8 cellular contexts compared by ENCODE assay signal in genomic region chr12:65306603-65307501, GRCh38. TPM values are rescaled to one million over a fixed set of nuclear protein-coding genes. Genes with fewer than 3 reads are reported as not detected.
A peak's percentile ranks its signal among the peaks of the same experiment; 100 is the strongest.
DNase-seq lines count a peak whose midpoint lies in the region; ATAC-seq, FAIRE-seq and TF ChIP-seq lines count a peak whose summit lies in the region.

No MANE protein-coding gene starts in this region.

- peaks cover 85% of the 10 kb centered on the region for H3K79me2 ChIP-seq in smooth muscle cell (ENCODE audit: low read depth)

- H3K4me2 ChIP-seq in smooth muscle cell = peak overlapping the region; percentile 77

- no peak overlapping the region for H3K27ac Mint-ChIP-seq in CD4-positive, alpha-beta memory T cell

- H3K27ac ChIP-seq in heart left ventricle = peak overlapping the region in 9 of 12 donors; percentile 3 to 61 (median 22)
- H3K27ac ChIP-seq in smooth muscle cell (ENCODE audit: low read depth) = peak overlapping the region; percentile 92
- no peak overlapping the region for H3K27ac ChIP-seq in CD4-positive, alpha-beta memory T cell (ENCODE audit: low read depth, low read length)

- intact Hi-C loops in heart left ventricle (cut with DNase I) = loop anchor here in 3 of 10 donors (5.0 to 10.0 kb wide), 4 partner anchors 378 to 798 kb away; no protein-coding TSS in a partner anchor
- intact Hi-C loops in CD4-positive, alpha-beta memory T cell (cut with micrococcal nuclease) = no loop called here

- peaks cover 14 to 26% of the 10 kb centered on the region in 2 donors for H3K27me3 Mint-ChIP-seq in CD4-positive, alpha-beta memory T cell

- H2AFZ ChIP-seq in smooth muscle cell (ENCODE audit: low read depth) = no peak overlapping the region

- peak; percentile 78 for DNase-seq in EL
- DNase-seq in LHCN-M2 (ENCODE audit: low read depth) = peak; percentile 63
- DNase-seq in heart left ventricle = peak; percentile 63 to 80 (median 75)
- no peak for DNase-seq in smooth muscle cell (lab: John Stamatoyannopoulos, UW; ENCODE audit: unreplicated experiment)
- DNase-seq in pons (ENCODE audit: low spot score) = no peak
- DNase-seq in T-helper 9 cell = no peak
- no peak for DNase-seq in CD4-positive, alpha-beta memory T cell

- H3K36me3 ChIP-seq in heart left ventricle = peaks cover 0 to 25% (median 2%) of the 10 kb centered on the region in 9 donors
- H3K36me3 ChIP-seq in smooth muscle cell (ENCODE audit: low read depth) = peaks cover 8% of the 10 kb centered on the region
- H3K36me3 ChIP-seq in CD4-positive, alpha-beta memory T cell (ENCODE audit: insufficient read depth, low read length) = no peaks in the 10 kb centered on the region

- H3K4me1 Mint-ChIP-seq in CD4-positive, alpha-beta memory T cell = no peaks in the 10 kb centered on the region

- ATAC-seq in heart left ventricle = peak; percentile 86 to 95 (median 94)

- CTCF ChIA-PET in CD4-positive, alpha-beta memory T cell (lab: Charles Lee; ENCODE audit: partially characterized antibody) = no interaction called here

- peak overlapping the region; percentile 65 for H3K9ac ChIP-seq in smooth muscle cell (ENCODE audit: low read depth)

- no peak for TF ChIP-seq POLR2A in heart left ventricle (IDR thresholded peaks at IDR 0.05)

- peaks cover 24% of the 10 kb centered on the region for H3F3A ChIP-seq in smooth muscle cell (ENCODE audit: low read depth)

- H3K27me3 ChIP-seq in heart left ventricle = no peaks in the 10 kb centered on the region
- H3K27me3 ChIP-seq in smooth muscle cell (ENCODE audit: low read depth) = no peaks in the 10 kb centered on the region
- peaks cover 4% of the 10 kb centered on the region for H3K27me3 ChIP-seq in CD4-positive, alpha-beta memory T cell (ENCODE audit: insufficient read depth, low read length)

- H3K4me3 ChIP-seq in heart left ventricle (no peak overlapping the region), smooth muscle cell (peak overlapping the region; percentile 22)
- no peak overlapping the region for H3K4me3 ChIP-seq in CD4-positive, alpha-beta memory T cell (ENCODE audit: low read length in 2 of 2)

- H3K4me3 Mint-ChIP-seq in CD4-positive, alpha-beta memory T cell = no peak overlapping the region

- no peaks in the 10 kb centered on the region for H3K36me3 Mint-ChIP-seq in CD4-positive, alpha-beta memory T cell

- H4K20me1 ChIP-seq in smooth muscle cell (ENCODE audit: low read depth) = no peaks in the 10 kb centered on the region

- peak; percentile 99 for FAIRE-seq in TTC549 (lab: Jason Lieb, UNC)

- POLR2A ChIA-PET in CD4-positive, alpha-beta memory T cell (lab: Charles Lee; ENCODE audit: partially characterized antibody) = no interaction called here

- no peaks in the 10 kb centered on the region for H3K9me3 Mint-ChIP-seq in CD4-positive, alpha-beta memory T cell

- TF ChIP-seq CTCF in heart left ventricle (IDR thresholded peaks at IDR 0.05) (peak; percentile 26 to 59 (median 46)), smooth muscle cell (IDR thresholded peaks at IDR 0.05; ENCODE audit: borderline replicate concordance, insufficient read depth, poor library complexity, severe bottlenecking) (peak; percentile 66)

- H3K9me3 ChIP-seq in heart left ventricle (no peaks in the 10 kb centered on the region), smooth muscle cell (replicated peaks; ENCODE audit: low read depth) (no peaks in the 10 kb centered on the region)
- no peaks in the 10 kb centered on the region for H3K9me3 ChIP-seq in CD4-positive, alpha-beta memory T cell (ENCODE audit: control insufficient read depth in 1 of 2, low read length in 2 of 2)

- 27 to 38% (median 31%) methylated on average over 8 of the region's 8 CpGs for WGBS in heart left ventricle, 4 donors
- WGBS in smooth muscle cell (ENCODE audit: low lambda C conversion rate) = 16% methylated on average over 8 of the region's 8 CpGs

- H3K4me1 ChIP-seq in heart left ventricle = peaks cover 0 to 62% (median 43%) of the 10 kb centered on the region in 12 donors
- H3K4me1 ChIP-seq in smooth muscle cell (ENCODE audit: low read depth) = peaks cover 31% of the 10 kb centered on the region
- no peaks in the 10 kb centered on the region for H3K4me1 ChIP-seq in CD4-positive, alpha-beta memory T cell (ENCODE audit: insufficient read depth, low read length)

RNA-seq across cellular contexts. Expression of gene MSRB3, which starts 28.4 kb away (rescaled TPM):
- total RNA-seq in LHCN-M2 (2014; rRNA removed) (36.0 and 40.8 TPM in 2 replicates), heart left ventricle (100 to 1,000 TPM in 7 of 9 donors, 10 to 100 TPM in 2; 64.6 to 165 (median 129) TPM), smooth muscle cell (63.1 and 91.8 TPM in 2 replicates)
- polyA plus RNA-seq in LHCN-M2 (2012) = 33.0 TPM
- polyA plus RNA-seq in heart left ventricle (10 to 100 TPM; 54.1 to 71.5 TPM), smooth muscle cell (74.6 and 107 TPM in 2 replicates)
- total RNA-seq in CD4-positive, alpha-beta memory T cell = not detected
- not detected for polyA plus RNA-seq in CD4-positive, alpha-beta memory T cell

Comparison
In these comparisons a context has a peak if more than half of its experiments do, and no peak if none do; other contexts are left out.
1. DNase-seq: peak in EL (single experiment), LHCN-M2 (single experiment) and heart left ventricle (5 of 5); none in smooth muscle cell (single experiment), pons (single experiment), T-helper 9 cell (single experiment) and CD4-positive, alpha-beta memory T cell (0 of 5).
2. RNA of gene MSRB3, which starts 28.4 kb away (total RNA-seq): 64.6 to 165 TPM in heart left ventricle, 63.1 to 91.8 TPM in smooth muscle cell and 36.0 to 40.8 TPM in LHCN-M2; not detected in CD4-positive, alpha-beta memory T cell; every median in the first group is over 10 times any median in the second.